ENCODE assay signal across 8 cellular contexts in genomic region chrX:39336709-39337294, GRCh38.
A peak's percentile ranks its signal among the peaks of the same experiment; 100 is the strongest.
DNase-seq lines count a peak whose midpoint lies in the region; ATAC-seq, FAIRE-seq and TF ChIP-seq lines count a peak whose summit lies in the region.

No MANE protein-coding gene starts in this region.

- H3K27ac Mint-ChIP-seq in type B pancreatic cell, result peak overlapping the region; percentile 33

- H3K9ac ChIP-seq in HepG2 (ENCODE audit: insufficient read depth, low read depth, low read length), result no peak overlapping the region

- no peak for TF ChIP-seq RAD21 in HepG2 (CRISPR knock-in tag; IDR thresholded peaks at IDR 0.05)

- intact Hi-C loops in right lobe of liver (cut with DNase I), result no loop called here
- intact Hi-C loops in HepG2 (cut with micrococcal nuclease; ENCODE audit: unreplicated experiment), result no loop called here
- intact Hi-C loops in Right ventricle myocardium superior (cut with DNase I), result no loop called here

- FAIRE-seq in HepG2 (lab: Jason Lieb, UNC), result no peak

- WGBS in right lobe of liver (ENCODE audit: insufficient coverage, low coverage, low lambda C conversion rate, missing lambda C conversion rate), result 11% methylated on average over 4 of the region's 4 CpGs
- 20% methylated on average over 1 of the region's 4 CpGs for WGBS in HepG2 (ENCODE audit: low lambda C conversion rate)

- H3K36me3 ChIP-seq in right lobe of liver (no peaks in the 10 kb centered on the region), HepG2 (replicated peaks in 1 of 2; ENCODE audit: control insufficient read depth in 1 of 2, insufficient read depth in 2 of 2, low read length in 2 of 2) (no peaks in the 10 kb centered on the region)

- H3K27me3 ChIP-seq in right lobe of liver (no peaks in the 10 kb centered on the region), HepG2 (ENCODE audit: control insufficient read depth in 1 of 2, insufficient read depth in 2 of 2, low read length in 2 of 2) (no peaks in the 10 kb centered on the region)

- no peaks in the 10 kb centered on the region for H3K79me2 ChIP-seq in HepG2 (ENCODE audit: insufficient read depth, low read length)

- peaks cover 7% of the 10 kb centered on the region for H3K9me3 Mint-ChIP-seq in type B pancreatic cell

- TF ChIP-seq POLR2A in right lobe of liver (IDR thresholded peaks at IDR 0.05) (no peak), HepG2 (IDR thresholded peaks at IDR 0.05; ENCODE audit: insufficient read depth in 1 of 2, low read depth in 2 of 2, low read length in 2 of 2) (no peak)

- H3K4me1 ChIP-seq in right lobe of liver, result no peaks in the 10 kb centered on the region
- H3K4me1 ChIP-seq in HepG2 (ENCODE audit: insufficient read depth, low read length), result no peaks in the 10 kb centered on the region

- H4K20me1 ChIP-seq in HepG2 (ENCODE audit: insufficient read depth, low read length), result no peaks in the 10 kb centered on the region

- ATAC-seq in right lobe of liver, result peak; percentile 42 to 82 (median 70)
- ATAC-seq in HepG2, result no peak
- ATAC-seq in HG03103 (IDR thresholded peaks at IDR 0.05; ENCODE audit: low read depth, unreplicated experiment), result peak; percentile 90
- ATAC-seq in Right ventricle myocardium superior (ENCODE audit: poor library complexity), result peak; percentile 86
- ATAC-seq in GM21737 (IDR thresholded peaks at IDR 0.05; ENCODE audit: unreplicated experiment), result no peak

- BruUV-seq in HepG2 (replicated peaks; lab: Mats Ljungman, UMichigan), result no TSS peak

- TF ChIP-seq CTCF in right lobe of liver (IDR thresholded peaks at IDR 0.05) (no peak), HepG2 (CRISPR knock-in tag; IDR thresholded peaks at IDR 0.05) (no peak), type B pancreatic cell (conservative IDR thresholded peaks at IDR 0.05) (no peak)

- TF ChIP-seq EP300 in HepG2 (IDR thresholded peaks at IDR 0.05; ENCODE audit: low read depth in 2 of 2, low read length in 2 of 2) (no peak), HepG2 (CRISPR knock-in tag; IDR thresholded peaks at IDR 0.05; ENCODE audit: borderline replicate concordance) (no peak)

- no peaks in the 10 kb centered on the region for H3K36me3 Mint-ChIP-seq in type B pancreatic cell

- H3K4me3 Mint-ChIP-seq in type B pancreatic cell, result peak overlapping the region; percentile 7

- POLR2A ChIA-PET in HepG2 (lab: Yijun Ruan, JAX), result no interaction called here

- CTCF ChIA-PET in HepG2 (lab: Yijun Ruan, JAX; ENCODE audit: low intra/inter-chr PET ratio, low total read pairs), result no interaction called here

- H3K9me3 ChIP-seq in right lobe of liver (no peaks in the 10 kb centered on the region), HepG2 (ENCODE audit: low read length) (no peaks in the 10 kb centered on the region)

- DNase-seq in right lobe of liver (no peak), HepG2 (ENCODE audit: low spot score) (no peak), OCI-M1 (lab: John Stamatoyannopoulos, UW) (peak; percentile 2), Right ventricle myocardium superior (no peak), type B pancreatic cell (ENCODE audit: extremely low spot score, unreplicated experiment) (no peak), T1000 (lab: John Stamatoyannopoulos, UW) (no peak)

- H3K27ac ChIP-seq in right lobe of liver (peak overlapping the region in 1 of 3 donors; percentile 21), HepG2 (ENCODE audit: extremely low read length, insufficient read depth, low read length) (no peak overlapping the region)

- H3K4me1 Mint-ChIP-seq in type B pancreatic cell (ENCODE audit: unreplicated experiment), result peaks cover 15% of the 10 kb centered on the region

- no peaks in the 10 kb centered on the region for H3K27me3 Mint-ChIP-seq in type B pancreatic cell

- H3K4me3 ChIP-seq in right lobe of liver, result no peak overlapping the region
- no peak overlapping the region for H3K4me3 ChIP-seq in HepG2 (replicated peaks in 1 of 3; ENCODE audit: insufficient read depth in 1 of 3, low read depth in 2 of 3, low read length in 3 of 3)

- in situ Hi-C loops in HepG2 (cut with HindIII; ENCODE audit: extremely low pct_ligation_motif_present, low pct_unique_long_range_greater_than_20kb), result no loop called here

- H3K4me2 ChIP-seq in HepG2 (ENCODE audit: low read depth, low read length), result no peak overlapping the region

- no peak overlapping the region for H2AFZ ChIP-seq in HepG2 (ENCODE audit: low read length)

TF ChIP-seq in HepG2, 621 proteins besides CTCF, POLR2A, EP300 and RAD21:
- TF ChIP-seq KDM5B (CRISPR knock-in tag; IDR thresholded peaks at IDR 0.05; ENCODE audit: borderline replicate concordance) (no peak), GTF3A (CRISPR knock-in tag; conservative IDR thresholded peaks at IDR 0.05) (no peak), ISX (CRISPR knock-in tag; conservative IDR thresholded peaks at IDR 0.05) (no peak)

Comparison
In these comparisons a context has a peak if more than half of its experiments do, and no peak if none do; other contexts are left out.
1. ATAC-seq: peak in right lobe of liver (4 of 4), HG03103 (single experiment) and Right ventricle myocardium superior (single experiment); none in HepG2 (single experiment) and GM21737 (single experiment).